Comparison of ENCODE assay signal across 21 cellular contexts in genomic region chr20:43724383-43724782, GRCh38. TPM values are rescaled to one million over a fixed set of nuclear protein-coding genes. Genes with fewer than 3 reads are reported as not detected.
"Had no signal": no experiment of that assay in that cellular context is flagged by ENCODE, and none has a peak within 500 bp of the region (broad histone marks: within the 10 kb centered on the region; RNA-seq: fewer than 3 reads in every experiment).

No MANE protein-coding gene starts in this region.

- H3K36me3 ChIP-seq: left lung, pancreas, thyroid gland had no signal

- H3K4me3 ChIP-seq: body of pancreas, left lung, pancreas, thyroid gland had no signal

- H3K4me1 ChIP-seq: body of pancreas, left lung, pancreas, thyroid gland had no signal

- DNase-seq: activated B cell treated with CpG ODN at 0.5 μM for 24 hours; activated CD4-positive, alpha-beta T cell treated with anti-CD3 and anti-CD28 coated beads for 48 hours; activated CD8-positive, alpha-beta memory T cell treated with anti-CD3 and anti-CD28 coated beads, Interleukin-2, amount 50 U/mL, for 4 hours; activated CD8-positive, alpha-beta T cell treated with anti-CD3 and anti-CD28 coated beads for 36 hours; activated gamma-delta T cell; activated T-cell treated with anti-CD3 and anti-CD28 coated beads, Interleukin-2, amount 50 U/mL, for 48 hours; amygdala; body of pancreas; caudate nucleus; hippocampal formation; kidney; left lung; mammary epithelial cell; naive B cell; pancreas; retina; stimulated activated CD4-positive, alpha-beta T cell treated with anti-CD3 and anti-CD28 coated beads, Interleukin-2, amount 100 ng/mL, for 48 hours; stimulated activated naive B cell treated with anti-CD40 and anti-IgM and Interleukin-4, amounts not matched to agents 10 μg/mL and 1 μg/mL and 100 μg/mL, for 72 hours; thyroid gland had no signal

- H3K27me3 ChIP-seq: body of pancreas, left lung, pancreas, thyroid gland had no signal

- H3K27ac ChIP-seq: body of pancreas, left lung, pancreas, thyroid gland had no signal

- H3K9me3 ChIP-seq: body of pancreas, left lung, pancreas, thyroid gland had no signal

RNA-seq across cellular contexts. Expression of gene GTSF1L, which starts 2.4 kb away (rescaled TPM):
- total RNA-seq: activated CD8-positive, alpha-beta T cell treated with anti-CD3 and anti-CD28 coated beads for 36 hours; body of pancreas; kidney; left lung; mammary epithelial cell; mononuclear cell; pancreas; thyroid gland had no signal
- polyA plus RNA-seq: esophagus, mammary epithelial cell, pancreas had no signal
